ENCODE assay signal across 18 cellular contexts in genomic region chr3:8363200-8363599, GRCh38.
DNase-seq lines count a peak whose midpoint lies in the region; ATAC-seq and TF ChIP-seq lines count a peak whose summit lies in the region.
"Had no signal": no experiment of that assay in that cellular context is flagged by ENCODE, and none has a peak within 500 bp of the region (broad histone marks: within the 10 kb centered on the region; RNA-seq: fewer than 3 reads in every experiment).

No MANE protein-coding gene starts in this region.

- H3K4me2 ChIP-seq in BLaER1: peak overlapping the region; percentile 85

- TF ChIP-seq CTCF in foreskin keratinocyte (conservative IDR thresholded peaks at IDR 0.05): no peak

- H3K4me1 Mint-ChIP-seq in central memory CD8-positive, alpha-beta T cell: peaks cover 8% of the 10 kb centered on the region
- no peaks in the 10 kb centered on the region for H3K4me1 Mint-ChIP-seq in memory B cell
- H3K4me1 Mint-ChIP-seq in stimulated activated memory B cell treated with anti-CD40 and anti-IgM and Interleukin-4, amounts not matched to agents 10 μg/mL and 1 μg/mL and 100 μg/mL, for 72 hours: peaks cover under 1% of the 10 kb centered on the region

- no peak for DNase-seq in central memory CD8-positive, alpha-beta T cell (ENCODE audit: low spot score in 2 of 2)
- DNase-seq in memory B cell (ENCODE audit: low spot score in 2 of 2): no peak
- no peak for DNase-seq in substantia nigra (lab: John Stamatoyannopoulos, UW)
- no peak for DNase-seq in foreskin keratinocyte
- DNase-seq: C1 segment of cervical spinal cord; Calu3; CD4-positive, alpha-beta memory T cell; COR-L47; DMS53; DMS79 treated with DMSO at 0.1 percent for 48 hours; GM23248; H9 had no signal

- no peaks in the 10 kb centered on the region for H4K20me1 ChIP-seq in BLaER1

- no peak overlapping the region for H3K4me3 Mint-ChIP-seq in central memory CD8-positive, alpha-beta T cell
- no peak overlapping the region for H3K4me3 Mint-ChIP-seq in memory B cell
- H3K4me3 Mint-ChIP-seq in stimulated activated memory B cell treated with anti-CD40 and anti-IgM and Interleukin-4, amounts not matched to agents 10 μg/mL and 1 μg/mL and 100 μg/mL, for 72 hours: no peak overlapping the region
- H3K4me3 Mint-ChIP-seq: B cell; CD4-positive, alpha-beta memory T cell; H9 had no signal

- peaks cover 2% of the 10 kb centered on the region for H3K36me3 Mint-ChIP-seq in central memory CD8-positive, alpha-beta T cell (ENCODE audit: insufficient read depth)
- peaks cover 5% of the 10 kb centered on the region for H3K36me3 Mint-ChIP-seq in memory B cell
- peaks cover 19% of the 10 kb centered on the region for H3K36me3 Mint-ChIP-seq in stimulated activated memory B cell treated with anti-CD40 and anti-IgM and Interleukin-4, amounts not matched to agents 10 μg/mL and 1 μg/mL and 100 μg/mL, for 72 hours

- H3K9me3 Mint-ChIP-seq in central memory CD8-positive, alpha-beta T cell: peaks cover 19% of the 10 kb centered on the region
- peaks cover 9% of the 10 kb centered on the region for H3K9me3 Mint-ChIP-seq in memory B cell
- H3K9me3 Mint-ChIP-seq in stimulated activated memory B cell treated with anti-CD40 and anti-IgM and Interleukin-4, amounts not matched to agents 10 μg/mL and 1 μg/mL and 100 μg/mL, for 72 hours: peaks cover 14% of the 10 kb centered on the region
- H3K9me3 Mint-ChIP-seq: H9 had no signal

- no peak for ATAC-seq in central memory CD8-positive, alpha-beta T cell (replicated peaks; ENCODE audit: extremely low read depth, poor library complexity, severe bottlenecking)
- ATAC-seq in memory B cell (ENCODE audit: low read depth) (no peak), foreskin keratinocyte (no peak), HG03442 (IDR thresholded peaks at IDR 0.05; ENCODE audit: unreplicated experiment) (no peak)
- ATAC-seq in stimulated activated memory B cell treated with anti-CD40 and anti-IgM and Interleukin-4, amounts not matched to agents 10 μg/mL and 1 μg/mL and 100 μg/mL, for 72 hours: no peak
- ATAC-seq: HCT116 had no signal

- H3K4me3 ChIP-seq in BLaER1: peak overlapping the region; percentile 70
- H3K4me3 ChIP-seq: GM23248 had no signal

- H3K27ac ChIP-seq in BLaER1 (peak overlapping the region; percentile 99), substantia nigra (ENCODE audit: low read depth, low read length, poor library complexity, severe bottlenecking) (no peak overlapping the region), foreskin keratinocyte (no peak overlapping the region)
- H3K27ac ChIP-seq: 22Rv1, GM23248 had no signal

- peak overlapping the region; percentile 47 for H3K27ac Mint-ChIP-seq in central memory CD8-positive, alpha-beta T cell (ENCODE audit: low read depth)
- H3K27ac Mint-ChIP-seq in memory B cell: peak overlapping the region; percentile 64
- peak overlapping the region; percentile 12 for H3K27ac Mint-ChIP-seq in stimulated activated memory B cell treated with anti-CD40 and anti-IgM and Interleukin-4, amounts not matched to agents 10 μg/mL and 1 μg/mL and 100 μg/mL, for 72 hours
- H3K27ac Mint-ChIP-seq: B cell, H9 had no signal

- peak overlapping the region; percentile 94 for H3K9ac ChIP-seq in BLaER1
- H3K9ac ChIP-seq: GM23248 had no signal

- peaks cover 23% of the 10 kb centered on the region for H3K27me3 Mint-ChIP-seq in central memory CD8-positive, alpha-beta T cell
- H3K27me3 Mint-ChIP-seq in memory B cell: peaks cover 5% of the 10 kb centered on the region
- H3K27me3 Mint-ChIP-seq in stimulated activated memory B cell treated with anti-CD40 and anti-IgM and Interleukin-4, amounts not matched to agents 10 μg/mL and 1 μg/mL and 100 μg/mL, for 72 hours: peaks cover 24% of the 10 kb centered on the region

- peaks cover 42% of the 10 kb centered on the region for H3K36me3 ChIP-seq in BLaER1

- H3K4me1 ChIP-seq in BLaER1 (peaks cover 86% of the 10 kb centered on the region), foreskin keratinocyte (no peaks in the 10 kb centered on the region)

- no peaks in the 10 kb centered on the region for H3K27me3 ChIP-seq in BLaER1
- H3K27me3 ChIP-seq in foreskin keratinocyte: no peaks in the 10 kb centered on the region

- peaks cover 24% of the 10 kb centered on the region; the same call in 1 of the 2 replicates for H3K9me3 ChIP-seq in BLaER1

Comparison
In these comparisons a context has a peak if more than half of its experiments do, and no peak if none do; other contexts are left out.
1. H3K27ac Mint-ChIP-seq: peak in every context shown above with its lines; median percentile 64 in memory B cell; 47 in central memory CD8-positive, alpha-beta T cell; 12 in stimulated activated memory B cell treated with anti-CD40 and anti-IgM and Interleukin-4, amounts not matched to agents 10 μg/mL and 1 μg/mL and 100 μg/mL, for 72 hours.